In the genomic region with DNA sequence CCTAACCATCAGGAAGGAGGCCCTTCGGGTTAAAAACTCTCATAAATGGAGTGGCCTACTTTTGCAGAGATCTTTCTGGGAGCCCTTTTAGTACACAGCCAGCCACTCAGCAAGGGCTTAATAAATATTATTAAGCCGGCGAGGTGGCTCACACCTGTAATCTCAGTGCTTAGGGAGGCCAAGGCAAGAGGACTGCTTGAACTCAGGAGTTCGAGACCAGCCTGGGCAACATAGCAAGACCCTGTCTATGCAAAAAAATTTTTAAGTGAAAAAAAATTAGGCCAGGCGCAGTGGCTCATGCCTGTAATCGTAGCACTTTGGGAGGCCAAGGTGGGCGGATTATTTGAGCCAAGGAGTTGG, we compare ENCODE assay signal across 8 cellular contexts. TPM values are rescaled to one million over a fixed set of nuclear protein-coding genes. Genes with fewer than 3 reads are reported as not detected.
DNase-seq lines count a peak whose midpoint lies in the region; ATAC-seq and TF ChIP-seq lines count a peak whose summit lies in the region.

No MANE protein-coding gene starts in this region.

- peaks cover 5% of the 10 kb centered on the region for H3K36me3 Mint-ChIP-seq in progenitor cell of endocrine pancreas (ENCODE audit: insufficient read depth)

- no peaks in the 10 kb centered on the region for H3K9me3 Mint-ChIP-seq in progenitor cell of endocrine pancreas (ENCODE audit: low read depth)

- H3K9me3 ChIP-seq in DOHH2 (ENCODE audit: control insufficient read depth, insufficient read depth, low read length) = no peaks in the 10 kb centered on the region

- H3K36me3 ChIP-seq in DOHH2 (ENCODE audit: control insufficient read depth, low read length) = peaks cover 40% of the 10 kb centered on the region

- peak overlapping the region; percentile 90 for H3K4me2 ChIP-seq in DOHH2 (ENCODE audit: low read length)

- no peaks in the 10 kb centered on the region for H4K20me1 ChIP-seq in DOHH2 (ENCODE audit: control insufficient read depth, insufficient read depth, low read depth, low read length)

- H3K4me3 Mint-ChIP-seq in progenitor cell of endocrine pancreas (ENCODE audit: low read depth) = peak overlapping the region; percentile 76

- POLR2A ChIA-PET in RWPE1 (lab: Yijun Ruan, JAX; ENCODE audit: low non-redundant PET) = no interaction called here

- ATAC-seq in GM18858 (IDR thresholded peaks at IDR 0.05; ENCODE audit: unreplicated experiment) = no peak
- no peak for ATAC-seq in HG03108 (IDR thresholded peaks at IDR 0.05; ENCODE audit: unreplicated experiment)

- no peaks in the 10 kb centered on the region for H3K27me3 Mint-ChIP-seq in progenitor cell of endocrine pancreas

- H3F3A ChIP-seq in DOHH2 (ENCODE audit: control insufficient read depth, insufficient read depth) = peaks cover 22% of the 10 kb centered on the region

- H3K79me2 ChIP-seq in DOHH2 (ENCODE audit: control insufficient read depth, low read length) = peaks cover 40% of the 10 kb centered on the region

- peaks cover 46% of the 10 kb centered on the region for H3K4me1 ChIP-seq in DOHH2 (ENCODE audit: control insufficient read depth, low read length)

- H3K27me3 ChIP-seq in DOHH2 (ENCODE audit: control insufficient read depth, low read length) = no peaks in the 10 kb centered on the region

- H3K4me3 ChIP-seq in DOHH2 (ENCODE audit: low read length) = peak overlapping the region; percentile 84

- H3K9me2 ChIP-seq in DOHH2 (replicated peaks; ENCODE audit: control insufficient read depth, low read length) = no peaks in the 10 kb centered on the region

- TF ChIP-seq CTCF in DOHH2 (IDR thresholded peaks at IDR 0.05; ENCODE audit: low read depth, low read length, poor library complexity, severe bottlenecking) (no peak), RWPE1 (conservative IDR thresholded peaks at IDR 0.05; ENCODE audit: low read depth) (no peak), progenitor cell of endocrine pancreas (IDR thresholded peaks at IDR 0.05; ENCODE audit: unreplicated experiment) (no peak)

- DNase-seq in RWPE1 (ENCODE audit: low spot score) (no peak), epithelial cell of prostate (ENCODE audit: low read depth, low spot score) (no peak), progenitor cell of endocrine pancreas (ENCODE audit: low spot score, unreplicated experiment) (no peak), AG08395 (ENCODE audit: low spot score) (no peak)
- no peak for DNase-seq in stimulated activated CD4-positive, alpha-beta T cell treated with anti-CD3 and anti-CD28 coated beads, Interleukin-4, amount 100 ng/mL, for 1 hour

- H3K27ac ChIP-seq in DOHH2 (ENCODE audit: low read depth, low read length) = peak overlapping the region; percentile 93; the same call in 1 of the 2 replicates
- H3K27ac ChIP-seq in RWPE1 = peak overlapping the region; percentile 84
- H3K27ac ChIP-seq in epithelial cell of prostate = peak overlapping the region; percentile 56

- CTCF ChIA-PET in RWPE1 (lab: Yijun Ruan, JAX) = interaction anchor here (0.7 kb wide), 3 partner anchors 16 to 72 kb away, joined by 3 to 5 read pairs (median 3); no protein-coding TSS in a partner anchor

- peaks cover 2% of the 10 kb centered on the region for H3K4me1 Mint-ChIP-seq in progenitor cell of endocrine pancreas (ENCODE audit: low read depth)

- H3K27ac Mint-ChIP-seq in progenitor cell of endocrine pancreas = peak overlapping the region; percentile 95

RNA-seq across cellular contexts. Expression of gene KANK2, which starts 0.8 kb away (rescaled TPM):
- total RNA-seq in progenitor cell of endocrine pancreas = 27.6 and 29.1 TPM in 2 replicates

RNA-seq across cellular contexts. Expression of gene ANGPTL8, which starts 41.3 kb away (rescaled TPM):
- total RNA-seq in progenitor cell of endocrine pancreas = not detected in 2 replicates

RNA-seq across cellular contexts. Expression of gene SPC24, which starts 42.6 kb away (rescaled TPM):
- total RNA-seq in progenitor cell of endocrine pancreas = 22.8 and 24.3 TPM in 2 replicates
